ENCODE assay signal across 13 cellular contexts in genomic region chr7:31336202-31337035, GRCh38. TPM values are rescaled to one million over a fixed set of nuclear protein-coding genes. Genes with fewer than 3 reads are reported as not detected.
DNase-seq lines count a peak whose midpoint lies in the region; TF ChIP-seq lines count a peak whose summit lies in the region.
"Had no signal": no experiment of that assay in that cellular context is flagged by ENCODE, and none has a peak within 500 bp of the region (broad histone marks: within the 10 kb centered on the region; RNA-seq: fewer than 3 reads in every experiment).

No MANE protein-coding gene starts in this region.

- H3K9ac ChIP-seq in endodermal cell (ENCODE audit: extremely low read depth, low read length, poor library complexity, severe bottlenecking) = no peak overlapping the region
- no peak overlapping the region for H3K9ac ChIP-seq in liver (ENCODE audit: low read depth in 1 of 2, low read length in 2 of 2)

- H3K4me3 ChIP-seq in LNCaP clone FGC (ENCODE audit: low read depth, low read length) = no peak overlapping the region
- no peak overlapping the region for H3K4me3 ChIP-seq in endodermal cell (ENCODE audit: low read length)
- H3K4me3 ChIP-seq in liver (ENCODE audit: low read depth in 1 of 3, low read length in 3 of 3) = peak overlapping the region in 2 of 3 donors; percentile 37 to 43
- H3K4me3 ChIP-seq in suprapubic skin = peak overlapping the region; percentile 8
- H3K4me3 ChIP-seq in SJCRH30 = no peak overlapping the region

- no peak for TF ChIP-seq EP300 in suprapubic skin (IDR thresholded peaks at IDR 0.05)

- H3K27me3 ChIP-seq in endodermal cell (ENCODE audit: control insufficient read depth, insufficient read depth, low read length, poor library complexity, severe bottlenecking) (peaks cover 22% of the 10 kb centered on the region), liver (ENCODE audit: control insufficient read depth in 4 of 4, insufficient read depth in 4 of 4, low read length in 3 of 4) (peaks cover 0 to 2% (median 0%) of the 10 kb centered on the region in 4 donors), suprapubic skin (peaks cover 47% of the 10 kb centered on the region), SJCRH30 (no peaks in the 10 kb centered on the region; the same call in none of the 2 replicates)

- H3K27me3 Mint-ChIP-seq in endodermal cell (ENCODE audit: insufficient read depth) = peaks cover 53% of the 10 kb centered on the region

- peak; percentile 19; the same call in 1 of the 2 replicates for TF ChIP-seq CTCF in LNCaP clone FGC (IDR thresholded peaks at IDR 0.05; ENCODE audit: control insufficient read depth, extremely low read depth, insufficient read depth)
- TF ChIP-seq CTCF in endodermal cell (conservative IDR thresholded peaks at IDR 0.05) = peak; percentile 91
- TF ChIP-seq CTCF in liver (IDR thresholded peaks at IDR 0.05; ENCODE audit: low read depth, low read length, missing input control) = peak; percentile 49
- TF ChIP-seq CTCF in suprapubic skin (IDR thresholded peaks at IDR 0.05) = no peak

- H3K4me3 Mint-ChIP-seq in endodermal cell = peak overlapping the region; percentile 58
- H3K4me3 Mint-ChIP-seq: activated T-helper 1 cell treated with anti-CD3 and anti-CD28 coated beads, Interleukin-12 subunit alpha, Interleukin-12 subunit beta, Interleukin-2, Interleukin-4 antibody, amounts not matched to agents 30 ng/mL and 10 ng/mL and 1 ng/mL, durations not matched to agents 14 hours and 24 hours and 36 hours; naive thymus-derived CD4-positive, alpha-beta T cell had no signal

- peak; percentile 17 to 59 for TF ChIP-seq RAD21 in liver (IDR thresholded peaks at IDR 0.05)

- no peaks in the 10 kb centered on the region for H3K9me3 Mint-ChIP-seq in endodermal cell
- H3K9me3 Mint-ChIP-seq: activated T-helper 1 cell treated with anti-CD3 and anti-CD28 coated beads, Interleukin-12 subunit alpha, Interleukin-12 subunit beta, Interleukin-2, Interleukin-4 antibody, amounts not matched to agents 30 ng/mL and 10 ng/mL and 1 ng/mL, durations not matched to agents 14 hours and 24 hours and 36 hours had no signal

- 59 to 85% methylated on average over 21 to 71 of the region's 71 CpGs for WGBS in endodermal cell (ENCODE audit: insufficient coverage in 1 of 2, insufficient read length in 1 of 2), 2 experiments
- 7% methylated on average over 71 of the region's 71 CpGs for WGBS in liver
- WGBS in suprapubic skin = 14% methylated on average over 13 of the region's 71 CpGs

- H3K27ac Mint-ChIP-seq in endodermal cell = no peak overlapping the region
- H3K27ac Mint-ChIP-seq: activated T-helper 1 cell treated with anti-CD3 and anti-CD28 coated beads, Interleukin-12 subunit alpha, Interleukin-12 subunit beta, Interleukin-2, Interleukin-4 antibody, amounts not matched to agents 30 ng/mL and 10 ng/mL and 1 ng/mL, durations not matched to agents 14 hours and 24 hours and 36 hours; naive thymus-derived CD4-positive, alpha-beta T cell had no signal

- H3K4me1 ChIP-seq in endodermal cell (ENCODE audit: control insufficient read depth, insufficient read depth, low read length) (peaks cover 3% of the 10 kb centered on the region), liver (ENCODE audit: control insufficient read depth in 4 of 4, insufficient read depth in 4 of 4, low read length in 3 of 4) (peaks cover 0 to 10% (median 2%) of the 10 kb centered on the region in 4 donors), suprapubic skin (peaks cover 9% of the 10 kb centered on the region), SJCRH30 (no peaks in the 10 kb centered on the region)

- H3K27ac ChIP-seq in endodermal cell (ENCODE audit: low read depth, low read length) (no peak overlapping the region), liver (ENCODE audit: low read depth in 1 of 2, low read length in 2 of 2) (peak overlapping the region; percentile 48 to 55), suprapubic skin (no peak overlapping the region), SJCRH30 (no peak overlapping the region)

- no peaks in the 10 kb centered on the region for H3K36me3 Mint-ChIP-seq in endodermal cell (ENCODE audit: low read depth)

- no peak for TF ChIP-seq POLR2A in suprapubic skin (IDR thresholded peaks at IDR 0.05)

- H3K9me3 ChIP-seq in endodermal cell (ENCODE audit: control insufficient read depth, low read length) (no peaks in the 10 kb centered on the region), liver (ENCODE audit: control insufficient read depth in 4 of 4, low read length in 3 of 4) (no peaks in the 10 kb centered on the region), suprapubic skin (no peaks in the 10 kb centered on the region), SJCRH30 (replicated peaks) (no peaks in the 10 kb centered on the region)

- H3K36me3 ChIP-seq in endodermal cell (ENCODE audit: control insufficient read depth, insufficient read depth, low read length) = no peaks in the 10 kb centered on the region
- H3K36me3 ChIP-seq in liver (ENCODE audit: control insufficient read depth in 4 of 4, insufficient read depth in 3 of 4, low read depth in 1 of 4, low read length in 3 of 4) = no peaks in the 10 kb centered on the region
- H3K36me3 ChIP-seq in suprapubic skin = no peaks in the 10 kb centered on the region
- H3K36me3 ChIP-seq in SJCRH30 = no peaks in the 10 kb centered on the region

- H3K4me1 Mint-ChIP-seq in endodermal cell = peaks cover 11% of the 10 kb centered on the region
- H3K4me1 Mint-ChIP-seq: naive thymus-derived CD4-positive, alpha-beta T cell had no signal

- DNase-seq in LNCaP clone FGC (ENCODE audit: low read depth) (no peak), endodermal cell (peak; percentile 88), suprapubic skin (ENCODE audit: low spot score in 2 of 2) (no peak), SJCRH30 (no peak), kidney tubule cell (ENCODE audit: low spot score) (no peak), NCI-H2107 (lab: John Stamatoyannopoulos, UW) (no peak)
- DNase-seq: DMS79 treated with DMSO at 0.1 percent for 48 hours; naive thymus-derived CD4-positive, alpha-beta T cell; stimulated activated CD4-positive, alpha-beta T cell treated with anti-CD3 and anti-CD28 coated beads, Interleukin-2, amount 100 ng/mL, for 24 hours had no signal

TF ChIP-seq in liver, 16 proteins besides CTCF, POLR2A, EP300 and RAD21:
- no peak for TF ChIP-seq SP1 (IDR thresholded peaks at IDR 0.05)
- no peak for TF ChIP-seq HNF4G (IDR thresholded peaks at IDR 0.05)
- TF ChIP-seq RXRA (IDR thresholded peaks at IDR 0.05) = no peak
- TF ChIP-seq HNF4A (conservative IDR thresholded peaks at IDR 0.05) = no peak
- TF ChIP-seq FOXA2 (IDR thresholded peaks at IDR 0.05) = no peak
- no peak for TF ChIP-seq TAF1 (conservative IDR thresholded peaks at IDR 0.05)
- TF ChIP-seq REST (IDR thresholded peaks at IDR 0.05) = no peak
- no peak for TF ChIP-seq JUND (IDR thresholded peaks at IDR 0.05)
TF ChIP-seq in liver: peak in this region for 0.

RNA-seq across cellular contexts. Expression of gene NEUROD6, which starts 4.1 kb away (rescaled TPM):
- total RNA-seq in endodermal cell (not detected), liver (not detected), suprapubic skin (not detected)
- polyA plus RNA-seq in endodermal cell (2013, experiment 1 of 2) = not detected
- not detected for polyA plus RNA-seq in endodermal cell (2013, experiment 2 of 2)
- not detected for polyA plus RNA-seq in liver
- not detected in 2 replicates for total RNA-seq in SJCRH30 (2014; rRNA removed; shearing (Covaris generic))
- total RNA-seq: activated T-helper 1 cell treated with anti-CD3 and anti-CD28 coated beads, Interleukin-12 subunit alpha, Interleukin-12 subunit beta, Interleukin-2, Interleukin-4 antibody, amounts not matched to agents 30 ng/mL and 10 ng/mL and 1 ng/mL, durations not matched to agents 14 hours and 24 hours and 36 hours; naive thymus-derived CD4-positive, alpha-beta T cell; RPMI7951; subcutaneous adipose tissue had no signal
- polyA plus RNA-seq: naive thymus-derived CD4-positive, alpha-beta T cell had no signal

Comparison
In these comparisons a context has a peak if more than half of its experiments do, and no peak if none do; other contexts are left out.
1. H3K4me3 ChIP-seq: peak in liver (2 of 3) and suprapubic skin (single experiment); none in LNCaP clone FGC (single experiment), endodermal cell (single experiment) and SJCRH30 (single experiment).
2. CTCF ChIP-seq: peak in LNCaP clone FGC (single experiment), endodermal cell (single experiment) and liver (single experiment); none in suprapubic skin (0 of 2).
3. H3K27ac ChIP-seq: peak in liver (2 of 2); none in endodermal cell (single experiment), suprapubic skin (single experiment) and SJCRH30 (single experiment).